8 cellular contexts compared by ENCODE assay signal in the genomic region with DNA sequence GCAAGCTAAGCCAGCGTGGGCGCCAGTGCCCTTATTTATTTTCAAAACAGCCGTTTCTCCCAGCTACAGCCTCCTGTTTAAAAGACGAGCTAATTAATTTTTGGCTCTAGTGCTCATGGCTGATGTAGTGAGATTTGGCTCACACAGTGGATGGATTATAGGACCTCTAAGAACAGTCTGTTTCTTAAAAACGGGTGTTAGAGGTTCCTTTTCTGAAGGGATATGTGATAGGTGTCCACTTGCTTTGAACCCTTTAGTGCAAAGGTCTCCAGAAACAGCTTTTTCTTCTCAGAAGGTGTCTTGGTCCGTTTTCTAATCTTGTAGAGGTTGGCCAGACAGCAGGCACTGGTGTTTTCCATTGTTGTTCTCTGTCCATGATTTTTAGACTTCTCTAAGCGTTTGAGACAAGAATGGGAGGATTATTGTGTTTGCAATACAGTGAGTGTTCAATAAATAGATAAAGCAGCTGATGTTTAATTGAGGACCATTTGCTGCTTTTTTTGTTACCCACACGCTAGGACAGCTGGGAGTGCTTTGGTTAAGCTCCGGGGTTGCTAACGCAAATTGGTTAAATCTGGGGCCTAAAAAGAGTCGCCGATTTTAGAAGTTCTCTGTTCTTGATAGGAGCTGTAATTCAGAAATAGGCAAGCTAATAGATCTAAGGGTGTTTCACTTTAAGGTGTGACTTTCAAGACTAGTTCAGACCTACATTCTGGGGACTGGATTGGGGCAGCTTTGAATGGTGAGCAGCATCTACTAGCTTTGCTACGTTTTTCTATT. TPM values are rescaled to one million over a fixed set of nuclear protein-coding genes. Genes with fewer than 3 reads are reported as not detected.
A peak's percentile ranks its signal among the peaks of the same experiment; 100 is the strongest.
DNase-seq lines count a peak whose midpoint lies in the region; ATAC-seq and TF ChIP-seq lines count a peak whose summit lies in the region.

No MANE protein-coding gene starts in this region.

- H3K4me3 ChIP-seq in AG09309 (ENCODE audit: control insufficient read depth, low read depth, low read length) = peak overlapping the region; percentile 80

- no peaks in the 10 kb centered on the region for H3K27me3 Mint-ChIP-seq in activated naive CD8-positive, alpha-beta T cell treated with anti-CD3 and anti-CD28 coated beads, Interleukin-2, amount 50 U/mL, for 24 hours
- peaks cover 6 to 11% (median 7%) of the 10 kb centered on the region in 3 donors for H3K27me3 Mint-ChIP-seq in immature natural killer cell (ENCODE audit: low read depth in 3 of 3)
- H3K27me3 Mint-ChIP-seq in stimulated activated naive CD8-positive, alpha-beta T cell treated with anti-CD3 and anti-CD28 coated beads, Interleukin-15, amount 100 ng/mL, for 72 hours = no peaks in the 10 kb centered on the region

- H3K4me1 Mint-ChIP-seq in activated naive CD8-positive, alpha-beta T cell treated with anti-CD3 and anti-CD28 coated beads, Interleukin-2, amount 50 U/mL, for 24 hours = peaks cover 41% of the 10 kb centered on the region
- H3K4me1 Mint-ChIP-seq in immature natural killer cell = peaks cover 36 to 46% of the 10 kb centered on the region in 2 donors
- peaks cover 46% of the 10 kb centered on the region for H3K4me1 Mint-ChIP-seq in stimulated activated naive CD8-positive, alpha-beta T cell treated with anti-CD3 and anti-CD28 coated beads, Interleukin-15, amount 100 ng/mL, for 72 hours

- DNase-seq in AG09309 (ENCODE audit: low read depth) = no peak
- peak in 2 of 3 experiments; percentile 80 to 87 for DNase-seq in NCI-H1417 (lab: John Stamatoyannopoulos, UW)
- no peak for DNase-seq in activated naive CD8-positive, alpha-beta T cell treated with anti-CD3 and anti-CD28 coated beads, Interleukin-2, amount 50 U/mL, for 24 hours
- DNase-seq in immature natural killer cell = peak in 1 of 3 donors; percentile 17
- DNase-seq in stimulated activated naive CD8-positive, alpha-beta T cell treated with anti-CD3 and anti-CD28 coated beads, Interleukin-15, amount 100 ng/mL, for 72 hours = no peak
- DNase-seq in SK-N-DZ (ENCODE audit: low spot score) = no peak

- H3K36me3 Mint-ChIP-seq in activated naive CD8-positive, alpha-beta T cell treated with anti-CD3 and anti-CD28 coated beads, Interleukin-2, amount 50 U/mL, for 24 hours (ENCODE audit: low read depth) = peaks cover 8% of the 10 kb centered on the region
- H3K36me3 Mint-ChIP-seq in immature natural killer cell = peaks cover 0 to 9% (median 0%) of the 10 kb centered on the region in 3 donors

- TF ChIP-seq CTCF in AG09309 (IDR thresholded peaks at IDR 0.05; ENCODE audit: control insufficient read depth, insufficient read depth, low read depth, low read length, missing control alignments) = no peak

- H3K27ac Mint-ChIP-seq in activated naive CD8-positive, alpha-beta T cell treated with anti-CD3 and anti-CD28 coated beads, Interleukin-2, amount 50 U/mL, for 24 hours = peak overlapping the region; percentile 98
- H3K27ac Mint-ChIP-seq in immature natural killer cell = peak overlapping the region; percentile 95 to 100 (median 98)
- peak overlapping the region; percentile 97 to 99 for H3K27ac Mint-ChIP-seq in stimulated activated naive CD8-positive, alpha-beta T cell treated with anti-CD3 and anti-CD28 coated beads, Interleukin-15, amount 100 ng/mL, for 72 hours

- ATAC-seq in GM18499 (IDR thresholded peaks at IDR 0.05; ENCODE audit: insufficient read depth, unreplicated experiment) (peak; percentile 5), HG03457 (IDR thresholded peaks at IDR 0.05; ENCODE audit: unreplicated experiment) (no peak)
- ATAC-seq in activated naive CD8-positive, alpha-beta T cell treated with anti-CD3 and anti-CD28 coated beads, Interleukin-2, amount 50 U/mL, for 24 hours = no peak
- ATAC-seq in stimulated activated naive CD8-positive, alpha-beta T cell treated with anti-CD3 and anti-CD28 coated beads, Interleukin-15, amount 100 ng/mL, for 72 hours = no peak

- H3K4me3 Mint-ChIP-seq in activated naive CD8-positive, alpha-beta T cell treated with anti-CD3 and anti-CD28 coated beads, Interleukin-2, amount 50 U/mL, for 24 hours = peak overlapping the region; percentile 96
- H3K4me3 Mint-ChIP-seq in immature natural killer cell = peak overlapping the region; percentile 89 to 99 (median 92)
- H3K4me3 Mint-ChIP-seq in stimulated activated naive CD8-positive, alpha-beta T cell treated with anti-CD3 and anti-CD28 coated beads, Interleukin-15, amount 100 ng/mL, for 72 hours = peak overlapping the region; percentile 90 to 94

- no peaks in the 10 kb centered on the region for H3K9me3 Mint-ChIP-seq in activated naive CD8-positive, alpha-beta T cell treated with anti-CD3 and anti-CD28 coated beads, Interleukin-2, amount 50 U/mL, for 24 hours
- no peaks in the 10 kb centered on the region for H3K9me3 Mint-ChIP-seq in immature natural killer cell
- no peaks in the 10 kb centered on the region for H3K9me3 Mint-ChIP-seq in stimulated activated naive CD8-positive, alpha-beta T cell treated with anti-CD3 and anti-CD28 coated beads, Interleukin-15, amount 100 ng/mL, for 72 hours

RNA-seq across cellular contexts. Expression of gene BORCS5, which starts 1.0 kb away (rescaled TPM):
- polyA plus RNA-seq in immature natural killer cell = 10 to 100 TPM; 16.7 to 34.5 (median 25.6) TPM
- 11.0 and 12.2 TPM in 2 replicates for polyA plus RNA-seq in SK-N-DZ (2014; cell fraction: cytosol; rRNA removed)
- polyA plus RNA-seq in SK-N-DZ (2014; cell fraction: nucleus; rRNA removed) = 1.4 and 13.1 TPM in 2 replicates

RNA-seq across cellular contexts. Expression of gene MANSC1, which starts 7.8 kb away (rescaled TPM):
- polyA plus RNA-seq in immature natural killer cell = under 1 TPM in 2 of 3 donors, not detected in 1; 0.09 to 0.77 TPM
- 7.1 and 8.1 TPM in 2 replicates for polyA plus RNA-seq in SK-N-DZ (2014; cell fraction: cytosol; rRNA removed)
- 2.5 and 3.2 TPM in 2 replicates for polyA plus RNA-seq in SK-N-DZ (2014; cell fraction: nucleus; rRNA removed)

Comparison
In these comparisons a context has a peak if more than half of its experiments do, and no peak if none do; other contexts are left out.
1. DNase-seq: peak in NCI-H1417 (2 of 3); none in AG09309 (single experiment), activated naive CD8-positive, alpha-beta T cell treated with anti-CD3 and anti-CD28 coated beads, Interleukin-2, amount 50 U/mL, for 24 hours (single experiment), stimulated activated naive CD8-positive, alpha-beta T cell treated with anti-CD3 and anti-CD28 coated beads, Interleukin-15, amount 100 ng/mL, for 72 hours (0 of 2) and SK-N-DZ (single experiment).
2. Peak in every context shown above with its lines, with median percentiles within 50 percentile points of each other: H3K27ac Mint-ChIP-seq and H3K4me3 Mint-ChIP-seq.